In the genomic region with DNA sequence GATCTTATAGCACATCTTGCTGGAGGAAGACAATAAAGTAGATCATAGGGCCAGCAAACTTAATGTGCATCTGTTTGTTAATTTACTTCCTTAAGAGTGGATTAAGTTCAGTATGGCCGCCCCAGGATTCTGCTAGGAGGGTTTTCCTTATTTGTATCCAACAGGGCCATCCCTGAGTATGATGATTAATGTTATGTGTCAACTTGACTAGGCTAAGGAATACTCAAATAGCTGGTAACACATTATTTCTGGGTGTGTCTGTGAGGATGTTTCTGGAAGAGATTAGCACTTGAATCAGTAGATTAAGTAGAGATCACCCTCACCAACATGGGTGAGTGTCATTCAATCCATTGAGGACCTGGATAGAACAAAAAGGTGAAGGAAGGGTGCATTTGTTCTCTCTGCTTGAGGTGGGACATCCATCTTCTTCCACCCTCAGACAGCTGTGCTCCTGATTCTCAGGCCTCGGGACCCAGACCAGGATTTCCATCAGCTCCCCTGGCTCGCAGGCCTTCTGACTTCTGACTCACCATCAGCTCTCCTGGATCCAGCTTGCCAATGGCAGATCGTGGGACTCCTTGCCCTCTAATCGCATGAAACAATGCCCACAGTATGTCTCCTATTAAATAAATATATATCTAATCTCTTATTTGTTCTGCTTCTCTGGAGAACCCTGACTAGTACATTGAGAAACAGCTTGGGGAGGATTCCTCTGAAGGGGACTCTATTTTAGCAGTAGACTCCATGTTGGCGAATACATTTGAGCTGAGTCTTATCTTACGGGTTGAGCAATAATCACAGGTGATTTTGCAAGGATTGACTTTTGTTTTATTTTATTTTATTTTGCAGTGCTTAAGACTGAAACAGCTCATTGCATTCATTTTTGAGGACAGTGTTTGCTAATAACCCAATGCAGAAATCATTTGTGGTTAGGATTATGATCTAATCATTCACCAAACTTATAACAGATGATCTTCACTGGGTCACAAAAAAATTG, we compare ENCODE assay signal across 24 cellular contexts. TPM values are rescaled to one million over a fixed set of nuclear protein-coding genes. Genes with fewer than 3 reads are reported as not detected.
DNase-seq lines count a peak whose midpoint lies in the region; ATAC-seq and TF ChIP-seq lines count a peak whose summit lies in the region.
"Had no signal": no experiment of that assay in that cellular context is flagged by ENCODE, and none has a peak within 500 bp of the region (broad histone marks: within the 10 kb centered on the region; RNA-seq: fewer than 3 reads in every experiment).

No MANE protein-coding gene starts in this region.

- H3K36me3 ChIP-seq in mammary epithelial cell (ENCODE audit: insufficient read depth, low read length) (no peaks in the 10 kb centered on the region), suprapubic skin (no peaks in the 10 kb centered on the region)
- H3K36me3 ChIP-seq: BE2C, esophagus squamous epithelium, lower lobe of right lung, upper lobe of right lung had no signal

- no peak overlapping the region for H3K9ac ChIP-seq in mammary epithelial cell (ENCODE audit: insufficient read depth, low read length)

- no peak for TF ChIP-seq EP300 in suprapubic skin (IDR thresholded peaks at IDR 0.05)

- no TSS peak for BruUV-seq in mammary epithelial cell (replicated peaks; lab: Mats Ljungman, UMichigan)

- no peaks in the 10 kb centered on the region for H3K79me2 ChIP-seq in mammary epithelial cell (ENCODE audit: insufficient read depth, low read length)

- ATAC-seq in GM18520 (IDR thresholded peaks at IDR 0.05; ENCODE audit: unreplicated experiment), result no peak
- ATAC-seq: activated CD4-positive, CD25-positive, alpha-beta regulatory T cell treated with anti-CD3 and anti-CD28 coated beads, Interleukin-2, amount 50 U/mL, for 24 hours; lower lobe of right lung; upper lobe of right lung had no signal

- TF ChIP-seq POLR2A in suprapubic skin (IDR thresholded peaks at IDR 0.05), result no peak

- no peaks in the 10 kb centered on the region for H4K20me1 ChIP-seq in mammary epithelial cell (ENCODE audit: insufficient read depth, low read length)

- no peak overlapping the region for H3K27ac ChIP-seq in mammary epithelial cell (ENCODE audit: insufficient read depth, low read depth, low read length)
- peak overlapping the region; percentile 30 for H3K27ac ChIP-seq in suprapubic skin
- H3K27ac ChIP-seq in dorsolateral prefrontal cortex, result no peak overlapping the region
- H3K27ac ChIP-seq: esophagus squamous epithelium, lower lobe of right lung, RWPE1, upper lobe of right lung had no signal

- TF ChIP-seq CTCF in mammary epithelial cell (conservative IDR thresholded peaks at IDR 0.05 in 1 of 2, IDR thresholded peaks at IDR 0.05 in 1 of 2; ENCODE audit: extremely low read depth in 1 of 2, insufficient read depth in 1 of 2, low read depth in 1 of 2, low read length in 2 of 2), result no peak
- TF ChIP-seq CTCF in fibroblast of villous mesenchyme (IDR thresholded peaks at IDR 0.05; ENCODE audit: insufficient read depth, low read depth, low read length), result no peak
- TF ChIP-seq CTCF in suprapubic skin (IDR thresholded peaks at IDR 0.05), result no peak
- TF ChIP-seq CTCF in dorsolateral prefrontal cortex (IDR thresholded peaks at IDR 0.05 in 54 of 56, conservative IDR thresholded peaks at IDR 0.05 in 2 of 56; ENCODE audit: low read depth in 1 of 56, partially characterized antibody in 56 of 56), result no peak

- no peak overlapping the region for H3K4me2 ChIP-seq in mammary epithelial cell (ENCODE audit: insufficient read depth, low read depth, low read length)

- in situ Hi-C loops in mammary epithelial cell (cut with MboI; ENCODE audit: low sequenced_read_pairs in 2 of 2), result no loop called here

- WGBS in mammary epithelial cell (ENCODE audit: low coverage, missing lambda C conversion rate), result 80% methylated on average over 7 of the region's 7 CpGs
- WGBS in suprapubic skin, result 81% methylated on average over 7 of the region's 7 CpGs

- DNase-seq in HT1080 (ENCODE audit: low read depth) (peak; percentile 52), mammary epithelial cell (no peak), fibroblast of villous mesenchyme (ENCODE audit: low read depth) (peak; percentile 40), suprapubic skin (ENCODE audit: low spot score in 2 of 2) (no peak), dorsolateral prefrontal cortex (no peak), MV-4-11 (lab: John Stamatoyannopoulos, UW) (no peak)
- DNase-seq: activated T-cell treated with anti-CD3 and anti-CD28 coated beads, Interleukin-2, amount 50 U/mL, for 48 hours; BE2C; Caco-2; DND-41; effector CD8-positive, alpha-beta T cell; esophagus squamous epithelium; HFFc6; KG1; lower lobe of right lung; NCI-H1048; NCI-H2029 treated with DMSO at 0.1 percent for 48 hours; NCI-H510A; stimulated activated CD4-positive, alpha-beta T cell treated with anti-CD3 and anti-CD28 coated beads, Interleukin-12 subunit alpha, Interleukin-12 subunit beta, amount 100 ng/mL, for 4 hours; T-helper 9 cell; upper lobe of right lung had no signal

- H3K9me3 ChIP-seq in mammary epithelial cell (replicated peaks; ENCODE audit: insufficient read depth, low read length) (peaks cover 14% of the 10 kb centered on the region), suprapubic skin (no peaks in the 10 kb centered on the region)
- H3K9me3 ChIP-seq: BE2C had no signal

- CTCF ChIA-PET in mammary epithelial cell (lab: Charles Lee; ENCODE audit: low non-redundant PET), result no interaction called here

- H3K4me3 ChIP-seq in mammary epithelial cell (replicated peaks in 1 of 3; ENCODE audit: insufficient read depth in 1 of 3, low read depth in 2 of 3, low read length in 3 of 3) (no peak overlapping the region), fibroblast of villous mesenchyme (ENCODE audit: low read depth, low read length) (no peak overlapping the region), suprapubic skin (no peak overlapping the region), dorsolateral prefrontal cortex (no peak overlapping the region)
- H3K4me3 ChIP-seq: esophagus squamous epithelium, lower lobe of right lung, upper lobe of right lung had no signal

- no peaks in the 10 kb centered on the region for H3K27me3 ChIP-seq in mammary epithelial cell (ENCODE audit: insufficient read depth, low read length)
- H3K27me3 ChIP-seq in suprapubic skin, result no peaks in the 10 kb centered on the region
- H3K27me3 ChIP-seq in dorsolateral prefrontal cortex, result no peaks in the 10 kb centered on the region
- H3K27me3 ChIP-seq: BE2C, esophagus squamous epithelium, upper lobe of right lung had no signal

- dilution Hi-C loops in mammary epithelial cell (cut with HindIII; ENCODE audit: low sequenced_read_pairs), result no loop called here

- H3K4me1 ChIP-seq in mammary epithelial cell (ENCODE audit: insufficient read depth, low read length) (peaks cover 11% of the 10 kb centered on the region), suprapubic skin (no peaks in the 10 kb centered on the region)
- H3K4me1 ChIP-seq: BE2C, lower lobe of right lung, upper lobe of right lung had no signal

- intact Hi-C loops in mammary epithelial cell (cut with micrococcal nuclease) (no loop called here), dorsolateral prefrontal cortex (cut with DNase I) (no loop called here)

- H2AFZ ChIP-seq in mammary epithelial cell (ENCODE audit: low read depth, low read length), result peak overlapping the region; percentile 38

RNA-seq across cellular contexts. Expression of gene ZBTB44, which starts 9.0 kb away (rescaled TPM):
- total RNA-seq in HT1080 (2014; rRNA removed; shearing (Covaris generic)), result 17.5 and 18.2 TPM in 2 replicates
- polyA plus RNA-seq in HT1080 (2015; cell fraction: cytosol; rRNA removed), result 14.8 and 15.5 TPM in 2 replicates
- polyA plus RNA-seq in HT1080 (2015; cell fraction: nucleus; rRNA removed), result 16.1 and 19.4 TPM in 2 replicates
- total RNA-seq in mammary epithelial cell (10 to 100 TPM; 27.8 to 54.3 TPM), fibroblast of villous mesenchyme (27.7 and 41.5 TPM in 2 replicates), suprapubic skin (10 to 100 TPM; 28.7 to 89.5 (median 69.1) TPM), dorsolateral prefrontal cortex (100 to 1,000 TPM in 1 of 120 experiments, 10 to 100 TPM in 119; 48.9 to 117 (median 68.8) TPM)
- polyA plus RNA-seq in mammary epithelial cell, result 13.3 TPM
- polyA minus RNA-seq in mammary epithelial cell, result 38.1 TPM

Comparison
In these comparisons a context has a peak if more than half of its experiments do, and no peak if none do; other contexts are left out.
1. DNase-seq: peak in HT1080 (single experiment) and fibroblast of villous mesenchyme (single experiment); none in mammary epithelial cell (single experiment), suprapubic skin (0 of 2), dorsolateral prefrontal cortex (0 of 10) and MV-4-11 (single experiment).